ENCODE assay signal across 11 cellular contexts in the genomic region with DNA sequence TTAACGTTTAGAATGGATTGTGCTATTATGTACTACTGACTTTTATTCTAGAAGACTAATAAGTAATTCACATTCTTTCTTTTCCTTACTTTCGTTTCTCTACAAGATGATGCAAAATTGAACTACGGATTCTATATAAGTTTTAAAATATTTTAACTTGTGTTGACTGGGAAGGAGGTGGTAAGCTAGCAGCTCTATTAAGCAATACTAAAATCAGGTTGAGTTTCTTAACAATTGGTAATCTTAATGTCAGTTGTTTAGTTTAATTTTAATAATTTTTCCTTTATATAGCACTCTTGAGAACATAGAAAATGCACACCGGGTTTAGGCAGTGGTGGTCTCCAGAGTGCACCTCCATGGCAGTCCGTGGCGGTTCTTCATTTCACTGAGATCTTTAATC. TPM values are rescaled to one million over a fixed set of nuclear protein-coding genes. Genes with fewer than 3 reads are reported as not detected.
DNase-seq lines count a peak whose midpoint lies in the region; ATAC-seq and TF ChIP-seq lines count a peak whose summit lies in the region.
"Had no signal": no experiment of that assay in that cellular context is flagged by ENCODE, and none has a peak within 500 bp of the region (broad histone marks: within the 10 kb centered on the region; RNA-seq: fewer than 3 reads in every experiment).

No MANE protein-coding gene starts in this region.

- TF ChIP-seq POLR2A in spleen (IDR thresholded peaks at IDR 0.05): no peak

- H3K36me3 ChIP-seq in spleen: no peaks in the 10 kb centered on the region

- DNase-seq in SIG-M5 treated with dmso at 0.1 percent for 504 hours (lab: John Stamatoyannopoulos, UW; ENCODE audit: unreplicated experiment): peak; percentile 44
- no peak for DNase-seq in SIG-M5 (lab: John Stamatoyannopoulos, UW)
- DNase-seq in activated B cell treated with CpG ODN at 0.5 μM for 24 hours: no peak
- DNase-seq in right cardiac atrium: no peak
- no peak for DNase-seq in spleen
- DNase-seq in NCI-H187 (lab: John Stamatoyannopoulos, UW): no peak
- no peak for DNase-seq in NAMALWA (ENCODE audit: low spot score)
- DNase-seq: MV-4-11; stimulated activated CD4-positive, alpha-beta T cell treated with anti-CD3 and anti-CD28 coated beads, Interleukin-15, amount 100 ng/mL, for 24 hours had no signal

- H3K27me3 ChIP-seq in right cardiac atrium (ENCODE audit: control insufficient read depth, insufficient read depth) (no peaks in the 10 kb centered on the region), spleen (replicated peaks in 1 of 7) (no peaks in the 10 kb centered on the region)

- H3K4me1 ChIP-seq in right cardiac atrium (ENCODE audit: control insufficient read depth, insufficient read depth, low read length) (peaks cover 7% of the 10 kb centered on the region), spleen (peaks cover under 1 to 70% (median 55%) of the 10 kb centered on the region in 6 donors)

- peak overlapping the region; percentile 88 for H3K27ac Mint-ChIP-seq in activated B cell treated with CpG ODN at 0.5 μM for 24 hours

- H3K9me3 ChIP-seq in right cardiac atrium (ENCODE audit: control insufficient read depth, low read length) (no peaks in the 10 kb centered on the region), spleen (no peaks in the 10 kb centered on the region)

- ATAC-seq in activated B cell treated with CpG ODN at 0.5 μM for 24 hours (ENCODE audit: low read depth): no peak
- no peak for ATAC-seq in right cardiac atrium
- no peak for ATAC-seq in esophagus mucosa

- peak overlapping the region; percentile 91 for H3K4me3 Mint-ChIP-seq in activated B cell treated with CpG ODN at 0.5 μM for 24 hours

- TF ChIP-seq CTCF in activated B cell treated with CpG ODN at 0.5 μM for 24 hours (IDR thresholded peaks at IDR 0.05) (no peak), spleen (IDR thresholded peaks at IDR 0.05 in 8 of 11, conservative IDR thresholded peaks at IDR 0.05 in 3 of 11) (no peak)

- H3K36me3 Mint-ChIP-seq in activated B cell treated with CpG ODN at 0.5 μM for 24 hours (ENCODE audit: low read depth): peaks cover 6% of the 10 kb centered on the region

- H3K4me3 ChIP-seq in right cardiac atrium (ENCODE audit: low read length) (peak overlapping the region; percentile 94), spleen (peak overlapping the region; percentile 62 to 90 (median 73))

- 44% methylated on average over 6 of the region's 6 CpGs for WGBS in right cardiac atrium
- 43 to 54% (median 53%) methylated on average over 6 of the region's 6 CpGs for WGBS in spleen, 5 donors

- peaks cover 60% of the 10 kb centered on the region for H3K4me1 Mint-ChIP-seq in activated B cell treated with CpG ODN at 0.5 μM for 24 hours

- H3K27ac ChIP-seq in right cardiac atrium (ENCODE audit: low read length) (no peak overlapping the region), spleen (peak overlapping the region in 6 of 8 donors; percentile 90 to 96 (median 94))
- H3K27ac ChIP-seq: 22Rv1 had no signal

- H3K9me3 Mint-ChIP-seq in activated B cell treated with CpG ODN at 0.5 μM for 24 hours: no peaks in the 10 kb centered on the region

- intact Hi-C loops in activated B cell treated with CpG ODN at 0.5 μM for 24 hours (cut with micrococcal nuclease): no loop called here
- intact Hi-C loops in right cardiac atrium (cut with DNase I): loop anchor here in 2 of 4 donors (10.0 kb wide), 2 partner anchors 64 to 74 kb away; no protein-coding TSS in a partner anchor
- intact Hi-C loops in spleen (cut with DNase I; ENCODE audit: low total_unique reads): no loop called here

- H3K27me3 Mint-ChIP-seq in activated B cell treated with CpG ODN at 0.5 μM for 24 hours: no peaks in the 10 kb centered on the region

- POLR2A ChIA-PET in activated B cell treated with CpG ODN at 0.5 μM for 24 hours (lab: Charles Lee): interaction anchor here (0.6 kb wide), 1 partner anchor 12 kb away, joined by 3 read pairs; no protein-coding TSS in a partner anchor

- CTCF ChIA-PET in activated B cell treated with CpG ODN at 0.5 μM for 24 hours (lab: Charles Lee): no interaction called here

RNA-seq across cellular contexts. Expression of a gene that starts 1.3 kb away (rescaled TPM):
- 13.0 and 15.6 TPM in 2 replicates for total RNA-seq in activated B cell treated with CpG ODN at 0.5 μM for 24 hours
- total RNA-seq in right cardiac atrium: 10 to 100 TPM; 22.4 to 27.5 (median 23.3) TPM
- 9.4 TPM for polyA plus RNA-seq in right cardiac atrium
- total RNA-seq in spleen: 10 to 100 TPM; 21.5 to 56.6 (median 31.5) TPM
- 1 to 10 TPM; 5.6 to 7.7 (median 5.6) TPM for polyA plus RNA-seq in spleen
- total RNA-seq in esophagus mucosa: 5.4 TPM
